19 cellular contexts compared by ENCODE assay signal in genomic region chr18:23855721-23856120, GRCh38.
"Had no signal": no experiment of that assay in that cellular context is flagged by ENCODE, and none has a peak within 500 bp of the region (broad histone marks: within the 10 kb centered on the region; RNA-seq: fewer than 3 reads in every experiment).

No MANE protein-coding gene starts in this region.

- H3K36me3 ChIP-seq: Peyer's patch, SJSA1 had no signal

- H2AFZ ChIP-seq: PC-9 had no signal

- H3K27ac ChIP-seq: Peyer's patch, SJSA1, SK-N-MC had no signal

- DNase-seq: Karpas-422, KG1, MM.1S, NCI-H1092 treated with DMSO at 0.1 percent for 48 hours, NCI-H1436, NCI-H187, NCI-H2029, NCI-H2081 treated with DMSO at 0.1 percent for 48 hours, NCI-H2171, NCI-H226, NCI-H446, NCI-H510A, NCI-H524 treated with DMSO at 0.1 percent for 48 hours, NCI-H774, Peyer's patch, SHP77 treated with DMSO at 0.1 percent for 48 hours had no signal

- H3K4me3 ChIP-seq: PC-9, Peyer's patch, SJSA1, SK-N-MC had no signal

- H3K4me1 ChIP-seq: SJSA1 had no signal

- H3K9me3 ChIP-seq: Peyer's patch, SJSA1 had no signal

- H3K27me3 ChIP-seq: Peyer's patch had no signal
